Comparison of ENCODE assay signal across 1 cellular context in the genomic region with DNA sequence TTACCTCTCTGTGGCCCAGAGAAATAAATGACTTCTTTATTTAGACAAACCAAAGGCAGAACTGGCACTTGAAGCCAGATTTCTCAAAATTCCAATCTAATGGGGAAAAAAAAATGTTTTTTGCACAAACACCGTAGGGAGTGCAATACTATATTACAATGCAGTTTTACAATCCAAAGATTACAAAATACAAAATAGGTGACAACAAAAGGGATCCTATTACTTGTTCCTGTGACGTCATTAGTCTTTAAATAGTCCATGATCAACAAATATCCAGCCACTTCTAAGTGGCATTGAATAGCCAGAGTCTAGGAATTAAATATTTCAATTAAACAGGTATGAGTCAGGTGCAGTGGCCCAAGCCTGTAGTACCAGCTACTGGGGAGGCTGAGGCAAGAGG.
TF ChIP-seq lines count a peak whose summit lies in the region.

No MANE protein-coding gene starts in this region.

TF ChIP-seq in GM12878, 131 proteins besides CTCF, POLR2A, EP300 and RAD21:
- no peak for TF ChIP-seq WRNIP1 (IDR thresholded peaks at IDR 0.05; ENCODE audit: borderline replicate concordance, low read depth, low read length)
- TF ChIP-seq, protein P1, sequence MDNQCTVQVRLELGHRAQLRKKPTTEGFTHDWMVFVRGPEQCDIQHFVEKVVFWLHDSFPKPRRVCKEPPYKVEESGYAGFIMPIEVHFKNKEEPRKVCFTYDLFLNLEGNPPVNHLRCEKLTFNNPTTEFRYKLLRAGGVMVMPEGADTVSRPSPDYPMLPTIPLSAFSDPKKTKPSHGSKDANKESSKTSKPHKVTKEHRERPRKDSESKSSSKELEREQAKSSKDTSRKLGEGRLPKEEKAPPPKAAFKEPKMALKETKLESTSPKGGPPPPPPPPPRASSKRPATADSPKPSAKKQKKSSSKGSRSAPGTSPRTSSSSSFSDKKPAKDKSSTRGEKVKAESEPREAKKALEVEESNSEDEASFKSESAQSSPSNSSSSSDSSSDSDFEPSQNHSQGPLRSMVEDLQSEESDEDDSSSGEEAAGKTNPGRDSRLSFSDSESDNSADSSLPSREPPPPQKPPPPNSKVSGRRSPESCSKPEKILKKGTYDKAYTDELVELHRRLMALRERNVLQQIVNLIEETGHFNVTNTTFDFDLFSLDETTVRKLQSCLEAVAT (IDR thresholded peaks at IDR 0.05): no peak
- TF ChIP-seq TBL1XR1 (IDR thresholded peaks at IDR 0.05; ENCODE audit: low read depth, low read length): no peak
- no peak for TF ChIP-seq JUNB (IDR thresholded peaks at IDR 0.05)
- TF ChIP-seq SUZ12 (IDR thresholded peaks at IDR 0.05; ENCODE audit: unreplicated experiment): no peak
- no peak for TF ChIP-seq ZNF622 (IDR thresholded peaks at IDR 0.05)
- no peak for TF ChIP-seq MXI1 (IDR thresholded peaks at IDR 0.05; ENCODE audit: low read depth, low read length)
- TF ChIP-seq MAX (IDR thresholded peaks at IDR 0.05; ENCODE audit: low read depth, low read length): no peak
- TF ChIP-seq, protein P2, sequence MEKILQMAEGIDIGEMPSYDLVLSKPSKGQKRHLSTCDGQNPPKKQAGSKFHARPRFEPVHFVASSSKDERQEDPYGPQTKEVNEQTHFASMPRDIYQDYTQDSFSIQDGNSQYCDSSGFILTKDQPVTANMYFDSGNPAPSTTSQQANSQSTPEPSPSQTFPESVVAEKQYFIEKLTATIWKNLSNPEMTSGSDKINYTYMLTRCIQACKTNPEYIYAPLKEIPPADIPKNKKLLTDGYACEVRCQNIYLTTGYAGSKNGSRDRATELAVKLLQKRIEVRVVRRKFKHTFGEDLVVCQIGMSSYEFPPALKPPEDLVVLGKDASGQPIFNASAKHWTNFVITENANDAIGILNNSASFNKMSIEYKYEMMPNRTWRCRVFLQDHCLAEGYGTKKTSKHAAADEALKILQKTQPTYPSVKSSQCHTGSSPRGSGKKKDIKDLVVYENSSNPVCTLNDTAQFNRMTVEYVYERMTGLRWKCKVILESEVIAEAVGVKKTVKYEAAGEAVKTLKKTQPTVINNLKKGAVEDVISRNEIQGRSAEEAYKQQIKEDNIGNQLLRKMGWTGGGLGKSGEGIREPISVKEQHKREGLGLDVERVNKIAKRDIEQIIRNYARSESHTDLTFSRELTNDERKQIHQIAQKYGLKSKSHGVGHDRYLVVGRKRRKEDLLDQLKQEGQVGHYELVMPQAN (conservative IDR thresholded peaks at IDR 0.05): no peak
- TF ChIP-seq POU2F2 (IDR thresholded peaks at IDR 0.05; ENCODE audit: borderline replicate concordance, low read depth, low read length): no peak
